30 cellular contexts compared by ENCODE assay signal in genomic region chr12:110505332-110505731, GRCh38. TPM values are rescaled to one million over a fixed set of nuclear protein-coding genes. Genes with fewer than 3 reads are reported as not detected.
"Had no signal": no experiment of that assay in that cellular context is flagged by ENCODE, and none has a peak within 500 bp of the region (broad histone marks: within the 10 kb centered on the region; RNA-seq: fewer than 3 reads in every experiment).

No MANE protein-coding gene starts in this region.

- FAIRE-seq: endometrium, endothelial cell of umbilical vein, frontal cortex had no signal

- ATAC-seq: effector memory CD8-positive, alpha-beta T cell; esophagus mucosa; foreskin keratinocyte; gastrocnemius medialis; gastroesophageal sphincter; heart left ventricle; heart right ventricle had no signal

- H3K27ac ChIP-seq: colonic mucosa, coronary artery, dorsolateral prefrontal cortex, epithelial cell of prostate, esophagus muscularis mucosa, esophagus squamous epithelium, foreskin keratinocyte, gastrocnemius medialis, gastroesophageal sphincter, heart left ventricle, heart right ventricle, hepatocyte had no signal

- H3K9me3 Mint-ChIP-seq: dendritic cell treated with granulocyte-macrophage colony-stimulating factor and Interleukin-4, amounts not matched to agents 40 ng/mL and 50 ng/mL, for 4 days; effector memory CD8-positive, alpha-beta T cell had no signal

- H3K9me3 ChIP-seq: colonic mucosa, esophagus muscularis mucosa, esophagus squamous epithelium, gastrocnemius medialis, gastroesophageal sphincter, heart left ventricle, heart right ventricle had no signal

- DNase-seq: colonic mucosa; cortex of kidney; dermis blood vessel endothelial cell; dorsolateral prefrontal cortex; effector CD4-positive, alpha-beta T cell; effector CD8-positive, alpha-beta T cell; effector memory CD4-positive, alpha-beta T cell; effector memory CD8-positive, alpha-beta T cell; endodermal cell; erythroblast; esophagus squamous epithelium; foreskin fibroblast; foreskin keratinocyte; foreskin melanocyte; gastrocnemius medialis; glutamatergic neuron; head of caudate nucleus; heart left ventricle; heart right ventricle had no signal

- H3K4me1 Mint-ChIP-seq: endodermal cell had no signal

- H3K27ac Mint-ChIP-seq: dendritic cell treated with granulocyte-macrophage colony-stimulating factor and Interleukin-4, amounts not matched to agents 40 ng/mL and 50 ng/mL, for 4 days; effector memory CD8-positive, alpha-beta T cell; endodermal cell had no signal

- H2AFZ ChIP-seq: hepatocyte had no signal

- H3K4me3 Mint-ChIP-seq: dendritic cell treated with granulocyte-macrophage colony-stimulating factor and Interleukin-4, amounts not matched to agents 40 ng/mL and 50 ng/mL, for 4 days; effector memory CD8-positive, alpha-beta T cell; endodermal cell had no signal

- H3K27me3 ChIP-seq: colonic mucosa, dorsolateral prefrontal cortex, esophagus muscularis mucosa, esophagus squamous epithelium, foreskin keratinocyte, gastrocnemius medialis, gastroesophageal sphincter, heart left ventricle, heart right ventricle, hepatocyte had no signal

- H3K27me3 Mint-ChIP-seq: dendritic cell treated with granulocyte-macrophage colony-stimulating factor and Interleukin-4, amounts not matched to agents 40 ng/mL and 50 ng/mL, for 4 days; effector memory CD8-positive, alpha-beta T cell had no signal

- H3K4me2 ChIP-seq: hepatocyte had no signal

- H3K36me3 ChIP-seq: colonic mucosa, esophagus muscularis mucosa, esophagus squamous epithelium, gastrocnemius medialis, gastroesophageal sphincter, heart left ventricle, heart right ventricle had no signal

- H3K4me3 ChIP-seq: colonic mucosa, coronary artery, dorsolateral prefrontal cortex, esophagus muscularis mucosa, esophagus squamous epithelium, gastrocnemius medialis, gastroesophageal sphincter, heart left ventricle, heart right ventricle, hepatocyte had no signal

RNA-seq across cellular contexts. Expression of gene RAD9B, which starts 3.2 kb away (rescaled TPM):
- total RNA-seq: epithelial cell of proximal tubule had no signal
